In genomic region chr14:89366580-89367448, GRCh38 we compare ENCODE assay signal across 11 cellular contexts. TPM values are rescaled to one million over a fixed set of nuclear protein-coding genes. Genes with fewer than 3 reads are reported as not detected.
A peak's percentile ranks its signal among the peaks of the same experiment; 100 is the strongest.
DNase-seq lines count a peak whose midpoint lies in the region; ATAC-seq and TF ChIP-seq lines count a peak whose summit lies in the region.
"Had no signal": no experiment of that assay in that cellular context is flagged by ENCODE, and none has a peak within 500 bp of the region (broad histone marks: within the 10 kb centered on the region; RNA-seq: fewer than 3 reads in every experiment).

No MANE protein-coding gene starts in this region.

- H3K27me3 Mint-ChIP-seq in CD4-positive, CD25-positive, alpha-beta regulatory T cell, result no peaks in the 10 kb centered on the region
- H3K27me3 Mint-ChIP-seq in nephron progenitor cell (ENCODE audit: low read depth, poor library complexity), result no peaks in the 10 kb centered on the region

- no peak for DNase-seq in CD4-positive, CD25-positive, alpha-beta regulatory T cell
- DNase-seq in Peyer's patch (peak in 2 of 3 donors; percentile 67 to 82), cardiac muscle cell (ENCODE audit: low read depth in 1 of 2, low spot score in 1 of 2) (peak in 1 of 2 donors; percentile 32), nephron progenitor cell (no peak), cerebellar nuclear complex (lab: John Stamatoyannopoulos, UW) (no peak)
- DNase-seq: COR-L47, cortex of kidney, SHP77 had no signal

- peak in 1 of 2 donors; percentile 63 for TF ChIP-seq POLR2A in Peyer's patch (IDR thresholded peaks at IDR 0.05)

- ATAC-seq in CD4-positive, CD25-positive, alpha-beta regulatory T cell (ENCODE audit: low read depth in 2 of 2), result no peak
- ATAC-seq in HG02852 (IDR thresholded peaks at IDR 0.05; ENCODE audit: unreplicated experiment) (no peak), HG03354 (IDR thresholded peaks at IDR 0.05; ENCODE audit: poor library complexity, severe bottlenecking, unreplicated experiment) (no peak), GM19455 (IDR thresholded peaks at IDR 0.05; ENCODE audit: unreplicated experiment) (no peak)

- peaks cover 25% of the 10 kb centered on the region for H3K4me1 ChIP-seq in CD4-positive, CD25-positive, alpha-beta regulatory T cell (ENCODE audit: control insufficient read depth, insufficient read depth, low read length, poor library complexity, severe bottlenecking)
- H3K4me1 ChIP-seq in Peyer's patch (peaks cover 0 to 61% (median 10%) of the 10 kb centered on the region in 4 donors), cardiac muscle cell (ENCODE audit: low read depth) (peaks cover 17% of the 10 kb centered on the region)

- peaks cover 28 to 83% (median 53%) of the 10 kb centered on the region in 4 donors for H3K4me1 Mint-ChIP-seq in CD4-positive, CD25-positive, alpha-beta regulatory T cell
- peaks cover 59% of the 10 kb centered on the region for H3K4me1 Mint-ChIP-seq in nephron progenitor cell

- H3K36me3 Mint-ChIP-seq in CD4-positive, CD25-positive, alpha-beta regulatory T cell, result peaks cover 4% of the 10 kb centered on the region
- peaks cover 36% of the 10 kb centered on the region for H3K36me3 Mint-ChIP-seq in nephron progenitor cell (ENCODE audit: low read depth)

- peak overlapping the region in 2 of 4 donors; percentile 30 to 59 for H3K4me3 Mint-ChIP-seq in CD4-positive, CD25-positive, alpha-beta regulatory T cell
- no peak overlapping the region for H3K4me3 Mint-ChIP-seq in nephron progenitor cell

- H3K27me3 ChIP-seq in CD4-positive, CD25-positive, alpha-beta regulatory T cell (ENCODE audit: control insufficient read depth, insufficient read depth, low read length), result no peaks in the 10 kb centered on the region
- no peaks in the 10 kb centered on the region for H3K27me3 ChIP-seq in Peyer's patch
- no peaks in the 10 kb centered on the region for H3K27me3 ChIP-seq in cardiac muscle cell

- peaks cover 0 to 2% (median 0%) of the 10 kb centered on the region in 7 donors for H3K9me3 Mint-ChIP-seq in CD4-positive, CD25-positive, alpha-beta regulatory T cell
- peaks cover 21% of the 10 kb centered on the region for H3K9me3 Mint-ChIP-seq in nephron progenitor cell

- TF ChIP-seq CTCF in Peyer's patch (IDR thresholded peaks at IDR 0.05) (no peak), cardiac muscle cell (IDR thresholded peaks at IDR 0.05; ENCODE audit: low read depth, low read length) (no peak), nephron progenitor cell (IDR thresholded peaks at IDR 0.05) (no peak)

- no peaks in the 10 kb centered on the region for H3K36me3 ChIP-seq in CD4-positive, CD25-positive, alpha-beta regulatory T cell (ENCODE audit: control insufficient read depth, insufficient read depth, low read length)
- no peaks in the 10 kb centered on the region for H3K36me3 ChIP-seq in Peyer's patch
- no peaks in the 10 kb centered on the region for H3K36me3 ChIP-seq in cardiac muscle cell

- no peaks in the 10 kb centered on the region for H3K9me3 ChIP-seq in CD4-positive, CD25-positive, alpha-beta regulatory T cell (ENCODE audit: control insufficient read depth in 2 of 2, low read length in 2 of 2)
- no peaks in the 10 kb centered on the region for H3K9me3 ChIP-seq in Peyer's patch
- no peaks in the 10 kb centered on the region for H3K9me3 ChIP-seq in cardiac muscle cell (ENCODE audit: low read depth)

- peak overlapping the region; percentile 75 to 92 (median 80) for H3K27ac Mint-ChIP-seq in CD4-positive, CD25-positive, alpha-beta regulatory T cell
- peak overlapping the region; percentile 86 for H3K27ac Mint-ChIP-seq in nephron progenitor cell

- H3K4me3 ChIP-seq in CD4-positive, CD25-positive, alpha-beta regulatory T cell (ENCODE audit: low read depth, low read length), result no peak overlapping the region
- H3K4me3 ChIP-seq in Peyer's patch, result peak overlapping the region in 2 of 4 donors; percentile 22 to 31
- no peak overlapping the region for H3K4me3 ChIP-seq in cardiac muscle cell

- H3K27ac ChIP-seq in CD4-positive, CD25-positive, alpha-beta regulatory T cell (ENCODE audit: insufficient read depth, low read length, poor library complexity, severe bottlenecking), result peak overlapping the region; percentile 81
- H3K27ac ChIP-seq in Peyer's patch (peak overlapping the region; percentile 72 to 74 (median 74)), cardiac muscle cell (peak overlapping the region; percentile 11)

RNA-seq across cellular contexts. Expression of gene FOXN3, which starts 50.2 kb away (rescaled TPM):
- 203 TPM for total RNA-seq in CD4-positive, CD25-positive, alpha-beta regulatory T cell
- 100 to 1,000 TPM; 108 to 126 (median 110) TPM for polyA plus RNA-seq in CD4-positive, CD25-positive, alpha-beta regulatory T cell
- total RNA-seq in Peyer's patch (100 to 1,000 TPM; 129 to 213 (median 163) TPM), cardiac muscle cell (51.7 and 74.8 TPM in 2 replicates)
- 43.8 and 64.2 TPM in 2 replicates for polyA plus RNA-seq in cardiac muscle cell

Comparison
In these comparisons a context has a peak if more than half of its experiments do, and no peak if none do; other contexts are left out.
1. DNase-seq: peak in Peyer's patch (2 of 3); none in CD4-positive, CD25-positive, alpha-beta regulatory T cell (0 of 3), nephron progenitor cell (single experiment) and cerebellar nuclear complex (0 of 2).
2. H3K27ac ChIP-seq: peak in every context shown above with its lines; median percentile 81 in CD4-positive, CD25-positive, alpha-beta regulatory T cell; 74 in Peyer's patch; 11 in cardiac muscle cell.